ENCODE assay signal across 20 cellular contexts in the genomic region with DNA sequence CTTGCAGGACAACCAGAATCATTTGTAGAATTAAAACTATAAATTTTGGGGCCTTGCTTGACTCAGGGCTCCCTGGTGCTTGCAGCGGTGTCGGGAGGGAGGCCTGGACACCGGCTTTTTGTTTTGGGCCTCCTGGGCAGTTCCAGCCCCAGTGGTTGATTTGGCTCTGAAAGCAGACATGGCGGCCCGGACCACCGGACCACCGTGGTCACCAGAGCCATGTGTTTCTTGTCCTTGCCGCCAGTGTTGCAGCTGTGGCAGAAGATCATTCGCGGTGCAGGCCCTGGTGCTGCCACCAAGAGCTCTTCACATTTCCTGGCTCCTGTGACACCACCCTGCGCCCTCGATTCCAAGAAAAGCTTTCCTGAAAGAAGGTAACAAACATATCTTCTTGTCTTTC.
"Had no signal": no experiment of that assay in that cellular context is flagged by ENCODE, and none has a peak within 500 bp of the region (broad histone marks: within the 10 kb centered on the region; RNA-seq: fewer than 3 reads in every experiment).

No MANE protein-coding gene starts in this region.

- ATAC-seq: foreskin keratinocyte, gastroesophageal sphincter, heart left ventricle, left lung, left ventricle myocardium superior, mucosa of descending colon had no signal

- H3K27me3 ChIP-seq: dorsolateral prefrontal cortex, esophagus muscularis mucosa, foreskin keratinocyte, gastroesophageal sphincter, heart left ventricle, left lung had no signal

- H3K4me1 ChIP-seq: esophagus muscularis mucosa, foreskin keratinocyte, gastroesophageal sphincter, heart left ventricle, left lung had no signal

- H3K27ac ChIP-seq: coronary artery, dorsolateral prefrontal cortex, esophagus muscularis mucosa, foreskin keratinocyte, gastroesophageal sphincter, heart left ventricle, left lung had no signal

- H3K36me3 ChIP-seq: esophagus muscularis mucosa, gastroesophageal sphincter, heart left ventricle, left lung had no signal

- H3K4me3 ChIP-seq: coronary artery, dorsolateral prefrontal cortex, esophagus muscularis mucosa, gastroesophageal sphincter, heart left ventricle, left lung, lung, mucosa of descending colon had no signal

- DNase-seq: central memory CD4-positive, alpha-beta T cell; dermis blood vessel endothelial cell; dorsolateral prefrontal cortex; effector CD4-positive, alpha-beta T cell; effector memory CD4-positive, alpha-beta T cell; foreskin keratinocyte; hippocampal formation; immature natural killer cell; islet precursor cell; kidney; kidney glomerular epithelial cell; left ventricle myocardium superior; mammary epithelial cell had no signal
